Comparison of ENCODE assay signal across 24 cellular contexts in genomic region chr7:763762-764161, GRCh38. TPM values are rescaled to one million over a fixed set of nuclear protein-coding genes. Genes with fewer than 3 reads are reported as not detected.
DNase-seq lines count a peak whose midpoint lies in the region; ATAC-seq and TF ChIP-seq lines count a peak whose summit lies in the region.
"Had no signal": no experiment of that assay in that cellular context is flagged by ENCODE, and none has a peak within 500 bp of the region (broad histone marks: within the 10 kb centered on the region; RNA-seq: fewer than 3 reads in every experiment).

No MANE protein-coding gene starts in this region.

- H3K27ac ChIP-seq in neuronal stem cell (replicated peaks; ENCODE audit: low read length) = no peak overlapping the region
- H3K27ac ChIP-seq: HL-60, Peyer's patch, SJSA1 had no signal

- H3K14ac ChIP-seq in neuronal stem cell (ENCODE audit: low read length) = peak overlapping the region; percentile 38

- no peak overlapping the region for H2BK15ac ChIP-seq in neuronal stem cell (ENCODE audit: low read length)

- H2AK5ac ChIP-seq in neuronal stem cell (ENCODE audit: low read depth, low read length) = no peak overlapping the region

- peaks cover 2% of the 10 kb centered on the region for H3K79me1 ChIP-seq in neuronal stem cell (ENCODE audit: low read depth, low read length)

- H3K9me3 ChIP-seq in neuronal stem cell (replicated peaks in 1 of 2; ENCODE audit: control insufficient read depth in 2 of 2, insufficient read depth in 1 of 2, low read depth in 1 of 2, low read length in 2 of 2) (peaks cover 5 to 6% of the 10 kb centered on the region in 2 donors), mucosa of descending colon (no peaks in the 10 kb centered on the region)
- H3K9me3 ChIP-seq: Peyer's patch, SJSA1 had no signal

- H3K36me3 ChIP-seq in neuronal stem cell (replicated peaks in 1 of 2; ENCODE audit: control insufficient read depth in 2 of 2, insufficient read depth in 2 of 2, low read length in 2 of 2) = peaks cover 38 to 93% of the 10 kb centered on the region in 2 donors
- H3K36me3 ChIP-seq in mucosa of descending colon (ENCODE audit: low read depth) = no peaks in the 10 kb centered on the region

- H2BK12ac ChIP-seq in neuronal stem cell (ENCODE audit: low read length) = no peak overlapping the region

- CTCF ChIA-PET in HEK293T (lab: Yijun Ruan, JAX) = no interaction called here

- no peak for TF ChIP-seq CTCF in mucosa of descending colon (IDR thresholded peaks at IDR 0.05)

- no peak overlapping the region for H2BK5ac ChIP-seq in neuronal stem cell (ENCODE audit: low read length)

- H2AFZ ChIP-seq in neuronal stem cell (ENCODE audit: low read length) = no peak overlapping the region

- no peak overlapping the region for H3K4ac ChIP-seq in neuronal stem cell (ENCODE audit: low read length)

- DNase-seq in Right ventricle myocardium inferior (ENCODE audit: missing footprints) (peak; percentile 55), left cardiac atrium (no peak), NCI-H187 (lab: John Stamatoyannopoulos, UW) (peak; percentile 61 to 85), NCI-H2171 treated with DMSO at 0.1 percent for 48 hours (lab: John Stamatoyannopoulos, UW) (peak; percentile 83), neuronal stem cell (ENCODE audit: low spot score) (no peak), mucosa of descending colon (no peak), HEK293T (ENCODE audit: extremely low spot score) (no peak)
- DNase-seq in effector CD4-positive, alpha-beta T cell = no peak
- DNase-seq: AML-193; C1 segment of cervical spinal cord; Calu3; CD8-positive, alpha-beta T cell; DMS153; H7; KBM-7; MM.1S; NCI-H1105; NCI-H1694 treated with DMSO at 0.1 percent for 48 hours; NCI-H82; Peyer's patch; T-helper 1 cell had no signal

- peak overlapping the region; percentile 60 for H3K9ac ChIP-seq in neuronal stem cell (ENCODE audit: low read depth, low read length, poor library complexity)

- no peaks in the 10 kb centered on the region for H3K27me3 ChIP-seq in neuronal stem cell (ENCODE audit: control insufficient read depth in 3 of 3, insufficient read depth in 3 of 3, low read depth in 1 of 3, low read length in 3 of 3)
- H3K27me3 ChIP-seq: Peyer's patch, SJSA1 had no signal

- no peak overlapping the region for H2BK120ac ChIP-seq in neuronal stem cell (ENCODE audit: low read depth, low read length)

- H3K4me3 ChIP-seq in neuronal stem cell (ENCODE audit: low read length in 2 of 2) (no peak overlapping the region), mucosa of descending colon (no peak overlapping the region)
- H3K4me3 ChIP-seq: Peyer's patch, SJSA1 had no signal

- no peak overlapping the region for H3K23ac ChIP-seq in neuronal stem cell (ENCODE audit: low read depth, low read length, poor library complexity)

- H4K91ac ChIP-seq in neuronal stem cell (ENCODE audit: low read depth, low read length, poor library complexity) = no peak overlapping the region

- WGBS in neuronal stem cell (ENCODE audit: extremely low coverage in 2 of 2, insufficient read length in 2 of 2, insufficient replicate concordance in 1 of 2), 2 donors = no CpG with 5 or more reads among the region's 19 CpGs

- POLR2A ChIA-PET in HEK293T (lab: Yijun Ruan, JAX) = no interaction called here

- H4K8ac ChIP-seq in neuronal stem cell (ENCODE audit: low read depth, low read length) = no peak overlapping the region

- ATAC-seq in Right ventricle myocardium inferior (no peak), left cardiac atrium (no peak), mucosa of descending colon (no peak)
- ATAC-seq: CD8-positive, alpha-beta T cell; HepG2 had no signal

- H3K4me2 ChIP-seq in neuronal stem cell (ENCODE audit: insufficient read depth, low read length, poor library complexity, severe bottlenecking) = no peak overlapping the region

- H3K4me1 ChIP-seq in neuronal stem cell (ENCODE audit: control insufficient read depth in 2 of 2, insufficient read depth in 1 of 2, low read depth in 1 of 2, low read length in 2 of 2) (no peaks in the 10 kb centered on the region), mucosa of descending colon (ENCODE audit: low read depth) (peaks cover 6% of the 10 kb centered on the region)
- H3K4me1 ChIP-seq: Peyer's patch, SJSA1 had no signal

- H3K18ac ChIP-seq in neuronal stem cell (ENCODE audit: low read length) = no peak overlapping the region

- intact Hi-C loops in Right ventricle myocardium inferior (cut with DNase I) (no loop called here), left cardiac atrium (cut with DNase I) (no loop called here), mucosa of descending colon (cut with DNase I, micrococcal nuclease) (no loop called here)

TF ChIP-seq in HEK293T, 16 proteins besides CTCF, POLR2A, EP300 and RAD21:
- no peak for TF ChIP-seq CTBP1 (IDR thresholded peaks at IDR 0.05; ENCODE audit: borderline replicate concordance)
- no peak for TF ChIP-seq FOXM1 (IDR thresholded peaks at IDR 0.05; ENCODE audit: borderline replicate concordance)
- no peak for TF ChIP-seq ARNT (IDR thresholded peaks at IDR 0.05)
- no peak for TF ChIP-seq SUZ12 (IDR thresholded peaks at IDR 0.05)
- no peak for TF ChIP-seq FOXA1 (IDR thresholded peaks at IDR 0.05)

RNA-seq across cellular contexts. Expression of gene PRKAR1B, which starts 36.7 kb away (rescaled TPM):
- total RNA-seq in Right ventricle myocardium inferior (16.7 TPM), left cardiac atrium (10 to 100 TPM; 15.8 to 19.8 TPM), mucosa of descending colon (10 to 100 TPM; 10.1 to 24.5 (median 24.4) TPM)
- 14.0 TPM for polyA plus RNA-seq in neuronal stem cell (2013, experiment 1 of 2)
- 12.9 TPM for polyA plus RNA-seq in neuronal stem cell (2013, experiment 2 of 2)

RNA-seq across cellular contexts. Expression of gene DNAAF5, which starts 37.3 kb away (rescaled TPM):
- total RNA-seq in Right ventricle myocardium inferior = 17.7 TPM
- 10 to 100 TPM; 14.9 to 15.0 TPM for total RNA-seq in left cardiac atrium
- 26.4 TPM for polyA plus RNA-seq in neuronal stem cell (2013, experiment 1 of 2)
- polyA plus RNA-seq in neuronal stem cell (2013, experiment 2 of 2) = 26.5 TPM
- total RNA-seq in mucosa of descending colon = 10 to 100 TPM; 29.4 to 43.0 (median 30.9) TPM

Comparison
In these comparisons a context has a peak if more than half of its experiments do, and no peak if none do; other contexts are left out.
1. DNase-seq: peak in Right ventricle myocardium inferior (single experiment), NCI-H187 (2 of 2) and NCI-H2171 treated with DMSO at 0.1 percent for 48 hours (single experiment); none in left cardiac atrium (single experiment), neuronal stem cell (single experiment), mucosa of descending colon (0 of 3), HEK293T (single experiment) and effector CD4-positive, alpha-beta T cell (single experiment).